ENCODE assay signal across 8 cellular contexts in genomic region chr1:175191654-175192053, GRCh38. TPM values are rescaled to one million over a fixed set of nuclear protein-coding genes. Genes with fewer than 3 reads are reported as not detected.
DNase-seq lines count a peak whose midpoint lies in the region; ATAC-seq, FAIRE-seq and TF ChIP-seq lines count a peak whose summit lies in the region.

No MANE protein-coding gene starts in this region.

- peaks cover 53% of the 10 kb centered on the region for H3K4me1 ChIP-seq in CD8-positive, alpha-beta T cell (ENCODE audit: insufficient read depth, low read length)
- H3K4me1 ChIP-seq in Peyer's patch (peaks cover 0 to 27% (median 17%) of the 10 kb centered on the region in 4 donors), endothelial cell of umbilical vein (ENCODE audit: control insufficient read depth, extremely low read depth, insufficient read depth, low read length) (peaks cover 10% of the 10 kb centered on the region)

- peak overlapping the region; percentile 91 for H3K4me3 Mint-ChIP-seq in CD8-positive, alpha-beta T cell
- H3K4me3 Mint-ChIP-seq in natural killer cell, result peak overlapping the region; percentile 96

- peak overlapping the region; percentile 78 for H3K4me3 ChIP-seq in CD8-positive, alpha-beta T cell (ENCODE audit: low read depth, low read length)
- H3K4me3 ChIP-seq in Peyer's patch (peak overlapping the region; percentile 66 to 83 (median 70)), endothelial cell of umbilical vein (replicated peaks in 1 of 3; ENCODE audit: insufficient read depth in 1 of 3, low read depth in 1 of 3, low read length in 3 of 3) (peak overlapping the region; percentile 62 to 93 (median 87))

- POLR2A ChIA-PET in CD8-positive, alpha-beta T cell (lab: Charles Lee), result interaction anchor here (1.0 to 4.4 kb wide), 6 partner anchors 9 to 37 kb away, joined by 3 to 33 read pairs (median 4); no protein-coding TSS in a partner anchor
- POLR2A ChIA-PET in endothelial cell of umbilical vein (lab: Charles Lee), result interaction anchor here (1.0 kb wide), 1 partner anchor 22 kb away, joined by 3 read pairs; no protein-coding TSS in a partner anchor

- dilution Hi-C loops in endothelial cell of umbilical vein (cut with MboI; ENCODE audit: extremely low pct_ligation_motif_present, low sequenced_read_pairs), result no loop called here

- CTCF ChIA-PET in CD8-positive, alpha-beta T cell (lab: Charles Lee), result interaction anchor here (0.6 to 8.0 kb wide), 8 partner anchors 32 to 129 kb away, joined by 3 to 41 read pairs (median 4); no protein-coding TSS in a partner anchor
- CTCF ChIA-PET in endothelial cell of umbilical vein (lab: Charles Lee), result interaction anchor here (0.6 to 3.8 kb wide), 12 partner anchors 9 to 493 kb away, joined by 3 to 16 read pairs (median 5); no protein-coding TSS in a partner anchor

- intact Hi-C loops in CD8-positive, alpha-beta T cell (cut with DNase I, micrococcal nuclease), result loop anchor here (1.0 to 10.0 kb wide), 6 partner anchors 17 to 1013 kb away; partner anchors contain the start of genes COP1 (in 1 of the 2) and MRPS14 (in 1 of the 2)
- intact Hi-C loops in endothelial cell of umbilical vein (cut with micrococcal nuclease), result loop anchor here (1.0 to 2.0 kb wide), 3 partner anchors 22 to 323 kb away; no protein-coding TSS in a partner anchor
- intact Hi-C loops in natural killer cell (cut with micrococcal nuclease), result no loop called here

- no peaks in the 10 kb centered on the region for H4K20me1 ChIP-seq in endothelial cell of umbilical vein (replicated peaks; ENCODE audit: control insufficient read depth, extremely low read depth, insufficient read depth, low read length)

- DNase-seq in CD8-positive, alpha-beta T cell, result peak in 2 of 7 experiments; percentile 26 to 31
- peak in 2 of 3 donors; percentile 59 to 61 for DNase-seq in Peyer's patch
- DNase-seq in endothelial cell of umbilical vein (ENCODE audit: low read depth, low spot score), result peak; percentile 4
- DNase-seq in natural killer cell, result no peak
- no peak for DNase-seq in HuH-7 (ENCODE audit: low spot score)
- DNase-seq in frontal cortex (ENCODE audit: low spot score in 2 of 2), result no peak

- peak overlapping the region; percentile 96 for H3K4me2 ChIP-seq in endothelial cell of umbilical vein (ENCODE audit: insufficient read depth, low read length)

- TF ChIP-seq POLR2A in Peyer's patch (IDR thresholded peaks at IDR 0.05) (no peak), endothelial cell of umbilical vein (IDR thresholded peaks at IDR 0.05; ENCODE audit: low read depth, low read length) (no peak)

- FAIRE-seq in endothelial cell of umbilical vein (lab: Jason Lieb, UNC) (peak; percentile 21), frontal cortex (lab: Jason Lieb, UNC) (no peak)

- ATAC-seq in CD8-positive, alpha-beta T cell, result peak; percentile 55
- ATAC-seq in GM21737 (IDR thresholded peaks at IDR 0.05; ENCODE audit: unreplicated experiment) (peak; percentile 26), natural killer cell (peak; percentile 67 to 73 (median 69)), GM18870 (IDR thresholded peaks at IDR 0.05; ENCODE audit: unreplicated experiment) (no peak)

- H3K36me3 ChIP-seq in CD8-positive, alpha-beta T cell (ENCODE audit: insufficient read depth, low read length), result no peaks in the 10 kb centered on the region
- H3K36me3 ChIP-seq in Peyer's patch (no peaks in the 10 kb centered on the region), endothelial cell of umbilical vein (ENCODE audit: control insufficient read depth in 2 of 2, extremely low read depth in 1 of 2, insufficient read depth in 2 of 2, low read length in 2 of 2) (no peaks in the 10 kb centered on the region)

- H3K27me3 Mint-ChIP-seq in CD8-positive, alpha-beta T cell (ENCODE audit: low read depth), result no peaks in the 10 kb centered on the region
- no peaks in the 10 kb centered on the region for H3K27me3 Mint-ChIP-seq in natural killer cell (ENCODE audit: low read depth in 2 of 2)

- no TSS peak for BruUV-seq in endothelial cell of umbilical vein (replicated peaks; lab: Mats Ljungman, UMichigan)

- no peaks in the 10 kb centered on the region for H3K9me3 Mint-ChIP-seq in CD8-positive, alpha-beta T cell
- H3K9me3 Mint-ChIP-seq in natural killer cell, result no peaks in the 10 kb centered on the region

- H3K27me3 ChIP-seq in CD8-positive, alpha-beta T cell (ENCODE audit: insufficient read depth, low read length), result no peaks in the 10 kb centered on the region
- H3K27me3 ChIP-seq in Peyer's patch (no peaks in the 10 kb centered on the region), endothelial cell of umbilical vein (ENCODE audit: control insufficient read depth in 2 of 2, insufficient read depth in 2 of 2, low read length in 2 of 2) (no peaks in the 10 kb centered on the region)

- no peak for TF ChIP-seq CTCF in CD8-positive, alpha-beta T cell (IDR thresholded peaks at IDR 0.05)
- no peak for TF ChIP-seq CTCF in Peyer's patch (IDR thresholded peaks at IDR 0.05)
- no peak for TF ChIP-seq CTCF in endothelial cell of umbilical vein (IDR thresholded peaks at IDR 0.05; ENCODE audit: extremely low read depth in 1 of 2, insufficient read depth in 1 of 2, low read depth in 1 of 2, low read length in 2 of 2)
- no peak for TF ChIP-seq CTCF in natural killer cell (IDR thresholded peaks at IDR 0.05)

- H3K79me2 ChIP-seq in endothelial cell of umbilical vein (ENCODE audit: control insufficient read depth, insufficient read depth, low read length), result no peaks in the 10 kb centered on the region

- no peaks in the 10 kb centered on the region for H3K9me3 ChIP-seq in CD8-positive, alpha-beta T cell (ENCODE audit: low read length)
- H3K9me3 ChIP-seq in Peyer's patch (no peaks in the 10 kb centered on the region), endothelial cell of umbilical vein (replicated peaks; ENCODE audit: control insufficient read depth, insufficient read depth, low read length) (no peaks in the 10 kb centered on the region)

- H3K27ac ChIP-seq in CD8-positive, alpha-beta T cell (ENCODE audit: low read depth, low read length), result peak overlapping the region; percentile 64
- H3K27ac ChIP-seq in Peyer's patch (peak overlapping the region; percentile 83 to 92 (median 88)), endothelial cell of umbilical vein (ENCODE audit: insufficient read depth, low read depth, low read length) (no peak overlapping the region)

- H2AFZ ChIP-seq in endothelial cell of umbilical vein (ENCODE audit: low read depth, low read length), result no peak overlapping the region

- no peaks in the 10 kb centered on the region for H3K9me1 ChIP-seq in endothelial cell of umbilical vein (replicated peaks; ENCODE audit: control insufficient read depth, extremely low read depth, insufficient read depth, low read length)

- H3K27ac Mint-ChIP-seq in CD8-positive, alpha-beta T cell, result peak overlapping the region; percentile 88
- peak overlapping the region; percentile 27 to 59 for H3K27ac Mint-ChIP-seq in natural killer cell

- peaks cover 37% of the 10 kb centered on the region for H3K36me3 Mint-ChIP-seq in CD8-positive, alpha-beta T cell
- peaks cover under 1% of the 10 kb centered on the region for H3K36me3 Mint-ChIP-seq in natural killer cell

- peaks cover 66% of the 10 kb centered on the region for H3K4me1 Mint-ChIP-seq in CD8-positive, alpha-beta T cell (ENCODE audit: low read depth)
- peaks cover 50 to 57% of the 10 kb centered on the region in 2 donors for H3K4me1 Mint-ChIP-seq in natural killer cell

- peak overlapping the region; percentile 96 for H3K9ac ChIP-seq in endothelial cell of umbilical vein (replicated peaks; ENCODE audit: extremely low read depth, insufficient read depth, low read length)

TF ChIP-seq in endothelial cell of umbilical vein, 7 proteins besides CTCF, POLR2A, EP300 and RAD21:
- TF ChIP-seq MYC (IDR thresholded peaks at IDR 0.05; ENCODE audit: low read depth, low read length) (no peak), JUN (IDR thresholded peaks at IDR 0.05; ENCODE audit: borderline replicate concordance, insufficient read depth, insufficient read length, low read depth) (no peak), MAX (IDR thresholded peaks at IDR 0.05; ENCODE audit: insufficient read depth, insufficient read length) (no peak), GATA2 (IDR thresholded peaks at IDR 0.05; ENCODE audit: insufficient read depth, insufficient read length, low read depth, low read length) (no peak), POLR2AphosphoS5 (IDR thresholded peaks at IDR 0.05; ENCODE audit: insufficient read depth, low read depth, low read length) (no peak), EZH2 (IDR thresholded peaks at IDR 0.05; ENCODE audit: borderline replicate concordance, low read depth, low read length, severe bottlenecking) (no peak), FOS (IDR thresholded peaks at IDR 0.05; ENCODE audit: borderline replicate concordance, insufficient read depth, low read length) (no peak)

RNA-seq across cellular contexts. Expression of gene KIAA0040, which starts 0.9 kb away (rescaled TPM):
- 1 to 10 TPM; 8.7 to 9.6 TPM for total RNA-seq in CD8-positive, alpha-beta T cell
- 10 to 100 TPM in 2 of 4 donors, 1 to 10 TPM in 2; 9.7 to 52.8 (median 10.3) TPM for total RNA-seq in Peyer's patch
- 10.9 and 21.5 TPM in 2 replicates for total RNA-seq in endothelial cell of umbilical vein
- 7.3 and 8.3 TPM in 2 replicates for polyA plus RNA-seq in endothelial cell of umbilical vein
- 5.6 and 7.0 TPM in 2 replicates for polyA plus RNA-seq in endothelial cell of umbilical vein (2011; cell fraction: cytosol; rRNA removed)
- polyA plus RNA-seq in endothelial cell of umbilical vein (2011; cell fraction: nucleus; rRNA removed), result 8.4 and 8.5 TPM in 2 replicates
- polyA plus RNA-seq in endothelial cell of umbilical vein (2012), result 5.3 and 6.5 TPM in 2 replicates
- polyA minus RNA-seq in endothelial cell of umbilical vein, result 12.0 and 15.3 TPM in 2 replicates
- 8.2 TPM for polyA minus RNA-seq in endothelial cell of umbilical vein (2011; cell fraction: cytosol; rRNA and poly(A)+ RNA removed)
- 7.4 and 8.8 TPM in 2 replicates for polyA minus RNA-seq in endothelial cell of umbilical vein (2011; cell fraction: nucleus; rRNA and poly(A)+ RNA removed)
- total RNA-seq in natural killer cell, result 10 to 100 TPM; 18.0 to 21.2 (median 19.4) TPM
- 0.41 TPM for total RNA-seq in frontal cortex

Comparison
In these comparisons a context has a peak if more than half of its experiments do, and no peak if none do; other contexts are left out.
1. DNase-seq: peak in Peyer's patch (2 of 3) and endothelial cell of umbilical vein (single experiment); none in natural killer cell (single experiment), HuH-7 (single experiment) and frontal cortex (0 of 2).
2. Peak in every context shown above with its lines, with median percentiles within 50 percentile points of each other: H3K4me3 ChIP-seq.